In genomic region chrX:64894454-64895038, GRCh38 we compare ENCODE assay signal across 8 cellular contexts.
DNase-seq lines count a peak whose midpoint lies in the region; ATAC-seq and TF ChIP-seq lines count a peak whose summit lies in the region.

No MANE protein-coding gene starts in this region.

- H3K27ac ChIP-seq in RWPE1 = no peak overlapping the region

- no peak for TF ChIP-seq CTCF in RWPE1 (conservative IDR thresholded peaks at IDR 0.05; ENCODE audit: low read depth)

- POLR2A ChIA-PET in RWPE1 (lab: Yijun Ruan, JAX; ENCODE audit: low non-redundant PET) = no interaction called here

- DNase-seq in activated naive CD4-positive, alpha-beta T cell treated with Interleukin-2 at 50 U/mL for 16 hours = peak; percentile 10
- no peak for DNase-seq in activated naive CD4-positive, alpha-beta T cell (lab: John Stamatoyannopoulos, UW)
- DNase-seq in SW480 (ENCODE audit: low spot score) (peak; percentile 14), pons (ENCODE audit: low spot score) (peak; percentile 4), RWPE1 (ENCODE audit: low spot score) (no peak), NCI-H1048 (lab: John Stamatoyannopoulos, UW) (no peak)
- peak; percentile 3 for DNase-seq in effector CD4-positive, alpha-beta T cell

- ATAC-seq in HG03135 (IDR thresholded peaks at IDR 0.05; ENCODE audit: unreplicated experiment) = peak; percentile 67

- CTCF ChIA-PET in RWPE1 (lab: Yijun Ruan, JAX) = no interaction called here

Comparison
In these comparisons a context has a peak if more than half of its experiments do, and no peak if none do; other contexts are left out.
1. DNase-seq: peak in activated naive CD4-positive, alpha-beta T cell treated with Interleukin-2 at 50 U/mL for 16 hours (single experiment), SW480 (single experiment), effector CD4-positive, alpha-beta T cell (single experiment) and pons (single experiment); none in activated naive CD4-positive, alpha-beta T cell (0 of 4), RWPE1 (single experiment) and NCI-H1048 (single experiment).